In the genomic region with DNA sequence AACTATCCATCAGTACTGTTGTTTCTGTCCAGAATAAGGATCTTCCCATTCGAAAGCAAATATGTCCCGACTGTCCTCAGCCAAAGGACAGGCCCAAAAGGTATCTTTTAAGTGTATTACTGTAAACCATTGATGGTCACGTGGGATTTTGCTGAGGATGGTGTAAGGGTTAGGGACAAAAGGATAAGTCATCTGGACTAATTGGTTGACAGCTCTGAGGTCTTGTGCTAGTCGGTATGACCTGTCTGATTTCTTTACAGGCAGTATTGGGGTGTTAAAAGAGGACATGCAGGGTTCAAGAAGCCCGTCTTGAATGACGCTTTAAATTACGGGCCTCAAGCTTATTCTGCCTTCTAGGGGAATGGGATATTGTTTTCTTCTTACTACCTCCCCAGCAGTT, we compare ENCODE assay signal across 20 cellular contexts. TPM values are rescaled to one million over a fixed set of nuclear protein-coding genes. Genes with fewer than 3 reads are reported as not detected.
DNase-seq lines count a peak whose midpoint lies in the region; ATAC-seq and TF ChIP-seq lines count a peak whose summit lies in the region.
"Had no signal": no experiment of that assay in that cellular context is flagged by ENCODE, and none has a peak within 500 bp of the region (broad histone marks: within the 10 kb centered on the region; RNA-seq: fewer than 3 reads in every experiment).

No MANE protein-coding gene starts in this region.

- H3K4me1 Mint-ChIP-seq in activated naive CD4-positive, alpha-beta T cell treated with anti-CD3 and anti-CD28 coated beads, Interleukin-2, amount 50 U/mL, for 24 hours, result peaks cover 41% of the 10 kb centered on the region
- H3K4me1 Mint-ChIP-seq in activated naive CD4-positive, alpha-beta T cell treated with anti-CD3 and anti-CD28 coated beads, Interleukin-2, amount 10 ng/mL, durations not matched to agents 7 days and 5 days, result peaks cover 47% of the 10 kb centered on the region
- H3K4me1 Mint-ChIP-seq in activated CD8-positive, alpha-beta T cell treated with anti-CD3 and anti-CD28 coated beads, Interleukin-2, amount 10 ng/mL, durations not matched to agents 7 days and 5 days (ENCODE audit: low read depth), result peaks cover 58% of the 10 kb centered on the region
- H3K4me1 Mint-ChIP-seq in immature natural killer cell, result peaks cover 36 to 45% of the 10 kb centered on the region in 2 donors
- H3K4me1 Mint-ChIP-seq in neural progenitor cell, result no peaks in the 10 kb centered on the region
- H3K4me1 Mint-ChIP-seq: CD14-positive monocyte had no signal

- no TSS peak for BruUV-seq in PC-9 (replicated peaks; lab: Mats Ljungman, UMichigan)

- peaks cover 72% of the 10 kb centered on the region for H3F3A ChIP-seq in neural progenitor cell (ENCODE audit: low read depth)
- no peaks in the 10 kb centered on the region for H3F3A ChIP-seq in PC-9 (ENCODE audit: insufficient read depth, low read depth)

- no peak overlapping the region for H3K4me3 Mint-ChIP-seq in activated naive CD4-positive, alpha-beta T cell treated with anti-CD3 and anti-CD28 coated beads, Interleukin-2, amount 50 U/mL, for 24 hours
- no peak overlapping the region for H3K4me3 Mint-ChIP-seq in activated naive CD4-positive, alpha-beta T cell treated with anti-CD3 and anti-CD28 coated beads, Interleukin-2, amount 10 ng/mL, durations not matched to agents 7 days and 5 days
- H3K4me3 Mint-ChIP-seq in activated CD8-positive, alpha-beta T cell treated with anti-CD3 and anti-CD28 coated beads, Interleukin-2, amount 10 ng/mL, durations not matched to agents 7 days and 5 days, result no peak overlapping the region
- no peak overlapping the region for H3K4me3 Mint-ChIP-seq in immature natural killer cell
- H3K4me3 Mint-ChIP-seq in neural progenitor cell, result no peak overlapping the region
- H3K4me3 Mint-ChIP-seq: CD14-positive monocyte, HFFc6 had no signal

- H3K27ac Mint-ChIP-seq in activated naive CD4-positive, alpha-beta T cell treated with anti-CD3 and anti-CD28 coated beads, Interleukin-2, amount 50 U/mL, for 24 hours, result peak overlapping the region; percentile 65
- no peak overlapping the region for H3K27ac Mint-ChIP-seq in activated naive CD4-positive, alpha-beta T cell treated with anti-CD3 and anti-CD28 coated beads, Interleukin-2, amount 10 ng/mL, durations not matched to agents 7 days and 5 days
- H3K27ac Mint-ChIP-seq in activated CD8-positive, alpha-beta T cell treated with anti-CD3 and anti-CD28 coated beads, Interleukin-2, amount 10 ng/mL, durations not matched to agents 7 days and 5 days, result peak overlapping the region; percentile 89
- peak overlapping the region in 4 of 6 donors; percentile 44 to 77 (median 52) for H3K27ac Mint-ChIP-seq in immature natural killer cell
- no peak overlapping the region for H3K27ac Mint-ChIP-seq in neural progenitor cell
- H3K27ac Mint-ChIP-seq: CD14-positive monocyte, HFFc6 had no signal

- H3K9me3 ChIP-seq in neural progenitor cell (ENCODE audit: low read depth) (no peaks in the 10 kb centered on the region), PC-9 (ENCODE audit: insufficient read depth, low read depth) (peaks cover 20% of the 10 kb centered on the region)

- H3K9me3 Mint-ChIP-seq in activated naive CD4-positive, alpha-beta T cell treated with anti-CD3 and anti-CD28 coated beads, Interleukin-2, amount 50 U/mL, for 24 hours, result peaks cover 5% of the 10 kb centered on the region
- peaks cover 74% of the 10 kb centered on the region for H3K9me3 Mint-ChIP-seq in activated naive CD4-positive, alpha-beta T cell treated with anti-CD3 and anti-CD28 coated beads, Interleukin-2, amount 10 ng/mL, durations not matched to agents 7 days and 5 days
- H3K9me3 Mint-ChIP-seq in activated CD8-positive, alpha-beta T cell treated with anti-CD3 and anti-CD28 coated beads, Interleukin-2, amount 10 ng/mL, durations not matched to agents 7 days and 5 days (ENCODE audit: insufficient read depth), result peaks cover 83% of the 10 kb centered on the region
- H3K9me3 Mint-ChIP-seq in immature natural killer cell, result peaks cover 14 to 40% (median 34%) of the 10 kb centered on the region in 6 donors
- peaks cover 32% of the 10 kb centered on the region for H3K9me3 Mint-ChIP-seq in neural progenitor cell

- intact Hi-C loops in Right ventricle myocardium inferior (cut with DNase I) (no loop called here), PC-9 (cut with micrococcal nuclease; ENCODE audit: unreplicated experiment) (no loop called here)

- peaks cover 81% of the 10 kb centered on the region for H3K79me2 ChIP-seq in neural progenitor cell (ENCODE audit: low read depth)
- no peaks in the 10 kb centered on the region for H3K79me2 ChIP-seq in PC-9 (ENCODE audit: low read depth)

- no peak for DNase-seq in activated naive CD4-positive, alpha-beta T cell treated with anti-CD3 and anti-CD28 coated beads, Interleukin-2, amount 10 ng/mL, durations not matched to agents 7 days and 5 days
- no peak for DNase-seq in activated CD8-positive, alpha-beta T cell treated with anti-CD3 and anti-CD28 coated beads, Interleukin-2, amount 10 ng/mL, durations not matched to agents 7 days and 5 days
- DNase-seq in immature natural killer cell, result no peak
- DNase-seq in neural progenitor cell (ENCODE audit: low spot score), result no peak
- DNase-seq in Right ventricle myocardium inferior (ENCODE audit: missing footprints), result no peak
- no peak for DNase-seq in PC-9
- DNase-seq: CD8-positive, alpha-beta T cell; DMS79; HCEC 1CT; HFFc6 had no signal

- H3K9ac ChIP-seq in neural progenitor cell, result no peak overlapping the region

- TF ChIP-seq CTCF in neural progenitor cell (IDR thresholded peaks at IDR 0.05), result no peak
- no peak for TF ChIP-seq CTCF in PC-9 (conservative IDR thresholded peaks at IDR 0.05)

- no peaks in the 10 kb centered on the region for H3K27me3 Mint-ChIP-seq in activated naive CD4-positive, alpha-beta T cell treated with anti-CD3 and anti-CD28 coated beads, Interleukin-2, amount 50 U/mL, for 24 hours
- H3K27me3 Mint-ChIP-seq in activated naive CD4-positive, alpha-beta T cell treated with anti-CD3 and anti-CD28 coated beads, Interleukin-2, amount 10 ng/mL, durations not matched to agents 7 days and 5 days, result peaks cover 2% of the 10 kb centered on the region
- no peaks in the 10 kb centered on the region for H3K27me3 Mint-ChIP-seq in activated CD8-positive, alpha-beta T cell treated with anti-CD3 and anti-CD28 coated beads, Interleukin-2, amount 10 ng/mL, durations not matched to agents 7 days and 5 days (ENCODE audit: low read depth)
- H3K27me3 Mint-ChIP-seq in immature natural killer cell (ENCODE audit: low read depth in 3 of 3), result no peaks in the 10 kb centered on the region
- H3K27me3 Mint-ChIP-seq in neural progenitor cell (ENCODE audit: insufficient read depth, low read depth), result peaks cover 8% of the 10 kb centered on the region

- H2AFZ ChIP-seq in neural progenitor cell (replicated peaks), result no peak overlapping the region
- H2AFZ ChIP-seq in PC-9, result no peak overlapping the region

- H3K27ac ChIP-seq in neural progenitor cell (no peak overlapping the region), PC-9 (no peak overlapping the region)
- H3K27ac ChIP-seq: 22Rv1, HL-60 had no signal

- peaks cover 68% of the 10 kb centered on the region for H4K20me1 ChIP-seq in neural progenitor cell (ENCODE audit: low read depth)
- no peaks in the 10 kb centered on the region for H4K20me1 ChIP-seq in PC-9 (ENCODE audit: insufficient read depth)

- no peak for ATAC-seq in activated CD8-positive, alpha-beta T cell treated with anti-CD3 and anti-CD28 coated beads, Interleukin-2, amount 10 ng/mL, durations not matched to agents 7 days and 5 days
- no peak for ATAC-seq in Right ventricle myocardium inferior
- ATAC-seq in GM21381 (IDR thresholded peaks at IDR 0.05; ENCODE audit: unreplicated experiment), result no peak
- ATAC-seq: GM12878 had no signal

- POLR2A ChIA-PET in activated CD8-positive, alpha-beta T cell treated with anti-CD3 and anti-CD28 coated beads, Interleukin-2, amount 10 ng/mL, durations not matched to agents 7 days and 5 days (lab: Charles Lee), result interaction anchor here (0.5 to 1.2 kb wide), 3 partner anchors 41 to 1634 kb away, joined by 3 read pairs; no protein-coding TSS in a partner anchor
- POLR2A ChIA-PET in PC-9 (lab: Charles Lee; ENCODE audit: unreplicated experiment), result no interaction called here

- H3K4me2 ChIP-seq in neural progenitor cell, result peak overlapping the region; percentile 71
- no peak overlapping the region for H3K4me2 ChIP-seq in PC-9

- H3K4me3 ChIP-seq in neural progenitor cell, result peak overlapping the region; percentile 54
- no peak overlapping the region for H3K4me3 ChIP-seq in PC-9
- H3K4me3 ChIP-seq: GM12878 had no signal

- no peaks in the 10 kb centered on the region for H3K9me2 ChIP-seq in PC-9 (ENCODE audit: insufficient read depth)

- peaks cover 18% of the 10 kb centered on the region for H3K36me3 Mint-ChIP-seq in activated naive CD4-positive, alpha-beta T cell treated with anti-CD3 and anti-CD28 coated beads, Interleukin-2, amount 50 U/mL, for 24 hours
- H3K36me3 Mint-ChIP-seq in activated naive CD4-positive, alpha-beta T cell treated with anti-CD3 and anti-CD28 coated beads, Interleukin-2, amount 10 ng/mL, durations not matched to agents 7 days and 5 days, result peaks cover 61% of the 10 kb centered on the region
- H3K36me3 Mint-ChIP-seq in activated CD8-positive, alpha-beta T cell treated with anti-CD3 and anti-CD28 coated beads, Interleukin-2, amount 10 ng/mL, durations not matched to agents 7 days and 5 days (ENCODE audit: low read depth), result peaks cover 89% of the 10 kb centered on the region
- H3K36me3 Mint-ChIP-seq in immature natural killer cell (peaks cover 6 to 19% (median 12%) of the 10 kb centered on the region in 3 donors), neural progenitor cell (peaks cover 2% of the 10 kb centered on the region)

- H3K27me3 ChIP-seq in neural progenitor cell, result no peaks in the 10 kb centered on the region
- H3K27me3 ChIP-seq in PC-9 (ENCODE audit: insufficient read depth, low read depth), result no peaks in the 10 kb centered on the region

- H3K4me1 ChIP-seq in neural progenitor cell, result peaks cover 20% of the 10 kb centered on the region
- H3K4me1 ChIP-seq in PC-9 (replicated peaks; ENCODE audit: insufficient read depth), result no peaks in the 10 kb centered on the region

- H3K36me3 ChIP-seq in neural progenitor cell (no peaks in the 10 kb centered on the region), PC-9 (ENCODE audit: low read depth) (no peaks in the 10 kb centered on the region)

- CTCF ChIA-PET in activated naive CD4-positive, alpha-beta T cell treated with anti-CD3 and anti-CD28 coated beads, Interleukin-2, amount 10 ng/mL, durations not matched to agents 7 days and 5 days (lab: Charles Lee), result interaction anchor here (0.7 to 1.2 kb wide), 4 partner anchors 15 to 92 kb away, joined by 3 to 5 read pairs (median 4); no protein-coding TSS in a partner anchor
- CTCF ChIA-PET in activated CD8-positive, alpha-beta T cell treated with anti-CD3 and anti-CD28 coated beads, Interleukin-2, amount 10 ng/mL, durations not matched to agents 7 days and 5 days (lab: Charles Lee), result interaction anchor here (0.9 to 3.4 kb wide), 9 partner anchors 13 to 165 kb away, joined by 3 to 20 read pairs (median 4); no protein-coding TSS in a partner anchor
- CTCF ChIA-PET in PC-9 (lab: Charles Lee), result no interaction called here

RNA-seq across cellular contexts. Expression of a gene that starts 24.4 kb away (rescaled TPM):
- not detected for total RNA-seq in activated CD8-positive, alpha-beta T cell treated with anti-CD3 and anti-CD28 coated beads, Interleukin-2, amount 10 ng/mL, durations not matched to agents 7 days and 5 days
- not detected for polyA plus RNA-seq in immature natural killer cell
- not detected in 2 replicates for total RNA-seq in neural progenitor cell (ENCODE audit: low replicate concordance)
- not detected for total RNA-seq in Right ventricle myocardium inferior
- not detected in 2 replicates for total RNA-seq in PC-9 (2021)
- total RNA-seq: A673; CD8-positive, alpha-beta T cell; G401; GM12878; H4; HFFc6 had no signal
- polyA plus RNA-seq: BJ, CD14-positive monocyte, GM12878 had no signal

RNA-seq across cellular contexts. Expression of a gene that starts 26.5 kb away (rescaled TPM):
- total RNA-seq in activated CD8-positive, alpha-beta T cell treated with anti-CD3 and anti-CD28 coated beads, Interleukin-2, amount 10 ng/mL, durations not matched to agents 7 days and 5 days, result under 1 TPM; 0.79 to 0.94 TPM
- 1 to 10 TPM in 1 of 3 donors, under 1 TPM in 1, not detected in 1; 0.94 to 3.4 TPM for polyA plus RNA-seq in immature natural killer cell
- total RNA-seq in neural progenitor cell (ENCODE audit: low replicate concordance), result not detected in 2 replicates
- total RNA-seq in Right ventricle myocardium inferior, result not detected
- total RNA-seq in PC-9 (2021), result not detected in 2 replicates
- total RNA-seq: A673; CD8-positive, alpha-beta T cell; G401; GM12878; H4; HFFc6 had no signal
- polyA plus RNA-seq: BJ, CD14-positive monocyte had no signal

RNA-seq across cellular contexts. Expression of a gene that starts 38.6 kb away (rescaled TPM):
- 10 to 100 TPM; 55.2 to 58.8 TPM for total RNA-seq in activated CD8-positive, alpha-beta T cell treated with anti-CD3 and anti-CD28 coated beads, Interleukin-2, amount 10 ng/mL, durations not matched to agents 7 days and 5 days
- polyA plus RNA-seq in immature natural killer cell, result 100 to 1,000 TPM in 2 of 3 donors, 10 to 100 TPM in 1; 92.8 to 134 (median 130) TPM
- 0.28 and 1.0 TPM in 2 replicates for total RNA-seq in neural progenitor cell (ENCODE audit: low replicate concordance)
- total RNA-seq in Right ventricle myocardium inferior, result 6.8 TPM
- 3.4 and 3.9 TPM in 2 replicates for total RNA-seq in PC-9 (2021)
- total RNA-seq: G401, HFFc6 had no signal

Comparison
In these comparisons a context has a peak if more than half of its experiments do, and no peak if none do; other contexts are left out.
1. H3K27ac Mint-ChIP-seq: peak in activated naive CD4-positive, alpha-beta T cell treated with anti-CD3 and anti-CD28 coated beads, Interleukin-2, amount 50 U/mL, for 24 hours (single experiment), activated CD8-positive, alpha-beta T cell treated with anti-CD3 and anti-CD28 coated beads, Interleukin-2, amount 10 ng/mL, durations not matched to agents 7 days and 5 days (single experiment) and immature natural killer cell (4 of 6); none in activated naive CD4-positive, alpha-beta T cell treated with anti-CD3 and anti-CD28 coated beads, Interleukin-2, amount 10 ng/mL, durations not matched to agents 7 days and 5 days (single experiment) and neural progenitor cell (single experiment).